ENCODE assay signal across 8 cellular contexts in genomic region chr11:36609383-36609782, GRCh38. TPM values are rescaled to one million over a fixed set of nuclear protein-coding genes. Genes with fewer than 3 reads are reported as not detected.
"Had no signal": no experiment of that assay in that cellular context is flagged by ENCODE, and none has a peak within 500 bp of the region (broad histone marks: within the 10 kb centered on the region; RNA-seq: fewer than 3 reads in every experiment).

No MANE protein-coding gene starts in this region.

- H3K27ac ChIP-seq: HL-60 had no signal

- H3K4me3 ChIP-seq: GM23338 had no signal

- H3K4me2 ChIP-seq: GM23338 had no signal

- ATAC-seq: GM23338, HepG2 had no signal

- DNase-seq: H9, HCEC 1CT had no signal

- H2AFZ ChIP-seq: GM23338 had no signal

- FAIRE-seq: H1, HepG2 had no signal

RNA-seq across cellular contexts. Expression of gene RAG2, which starts 11.3 kb away (rescaled TPM):
- total RNA-seq: GM23338, H1, H9, HepG2, HT1080 had no signal
- polyA plus RNA-seq: GM23338, H1, HepG2, IgD-negative memory B cell had no signal

RNA-seq across cellular contexts. Expression of gene IFTAP, which starts 15.1 kb away (rescaled TPM):
- polyA plus RNA-seq: IgD-negative memory B cell had no signal
